2 cellular contexts compared by ENCODE assay signal in genomic region chr19:17908244-17908643, GRCh38.
TF ChIP-seq lines count a peak whose summit lies in the region.

No MANE protein-coding gene starts in this region.

TF ChIP-seq in HCT116, 20 proteins besides CTCF, POLR2A, EP300 and RAD21:
- no peak for TF ChIP-seq SP1 (IDR thresholded peaks at IDR 0.05; ENCODE audit: low read depth)
- TF ChIP-seq MAX (IDR thresholded peaks at IDR 0.05), result peak; percentile 9; the same call in 1 of the 2 replicates
- TF ChIP-seq CBX3 (IDR thresholded peaks at IDR 0.05; ENCODE audit: low read depth), result peak; percentile 52; the same call in 1 of the 2 replicates

TF ChIP-seq in WTC11, 78 proteins besides CTCF, POLR2A, EP300 and RAD21:
- TF ChIP-seq ZNF425 (CRISPR knock-in tag; conservative IDR thresholded peaks at IDR 0.05) (no peak), GTF2I (CRISPR knock-in tag; conservative IDR thresholded peaks at IDR 0.05) (peak; percentile 55; the same call in 1 of the 2 replicates)
